In genomic region chr10:96407560-96408069, GRCh38 we compare ENCODE assay signal across 1 cellular context.
TF ChIP-seq lines count a peak whose summit lies in the region.

No MANE protein-coding gene starts in this region.

TF ChIP-seq in HepG2, 621 proteins besides CTCF, POLR2A, EP300 and RAD21:
- TF ChIP-seq MNT (IDR thresholded peaks at IDR 0.05), result peak; percentile 87
- TF ChIP-seq ZNF121 (CRISPR knock-in tag; IDR thresholded peaks at IDR 0.05), result no peak
